8 cellular contexts compared by ENCODE assay signal in genomic region chr1:87292684-87293493, GRCh38. TPM values are rescaled to one million over a fixed set of nuclear protein-coding genes. Genes with fewer than 3 reads are reported as not detected.
DNase-seq lines count a peak whose midpoint lies in the region; ATAC-seq, FAIRE-seq and TF ChIP-seq lines count a peak whose summit lies in the region.

No MANE protein-coding gene starts in this region.

- no peaks in the 10 kb centered on the region for H3K79me2 ChIP-seq in parathyroid adenoma

- no peak overlapping the region for H3K4me2 ChIP-seq in parathyroid adenoma (ENCODE audit: low read length)

- no peak overlapping the region for H3K9ac ChIP-seq in parathyroid adenoma

- H3K27me3 ChIP-seq in Peyer's patch = no peaks in the 10 kb centered on the region
- no peaks in the 10 kb centered on the region for H3K27me3 ChIP-seq in parathyroid adenoma (ENCODE audit: control insufficient read depth, insufficient read depth, low read length)

- TF ChIP-seq CTCF in Peyer's patch (IDR thresholded peaks at IDR 0.05) = peak; percentile 60 to 84 (median 80)
- peak; percentile 63 for TF ChIP-seq CTCF in foreskin fibroblast (IDR thresholded peaks at IDR 0.05; ENCODE audit: low read depth, low read length)
- peak; percentile 63 for TF ChIP-seq CTCF in parathyroid adenoma (IDR thresholded peaks at IDR 0.05)

- H3K9me3 ChIP-seq in Peyer's patch = no peaks in the 10 kb centered on the region
- no peaks in the 10 kb centered on the region for H3K9me3 ChIP-seq in parathyroid adenoma (ENCODE audit: control insufficient read depth, low read length)

- no peak for TF ChIP-seq POLR2A in Peyer's patch (IDR thresholded peaks at IDR 0.05)

- DNase-seq in ACHN (peak; percentile 60), Peyer's patch (peak in 2 of 3 donors; percentile 62 to 84), activated T-helper 1 cell treated with Interleukin-2 at 50 U/mL for 16 hours (ENCODE audit: low read depth) (peak; percentile 9), foreskin fibroblast (peak in 1 of 2 donors; percentile 75), urothelium cell line (ENCODE audit: low spot score) (peak; percentile 45)
- peak; percentile 62 for DNase-seq in Jurkat, Clone E6-1 (ENCODE audit: low read depth, low spot score)

- H3K27ac ChIP-seq in Peyer's patch (no peak overlapping the region), parathyroid adenoma (no peak overlapping the region)

- peak; percentile 71 for ATAC-seq in GM18867 (IDR thresholded peaks at IDR 0.05; ENCODE audit: unreplicated experiment)

- no peak for FAIRE-seq in urothelium cell line (lab: Jason Lieb, UNC)

- H3K36me3 ChIP-seq in Peyer's patch = no peaks in the 10 kb centered on the region
- H3K36me3 ChIP-seq in parathyroid adenoma (ENCODE audit: control insufficient read depth, insufficient read depth, low read length) = no peaks in the 10 kb centered on the region

- H3K4me1 ChIP-seq in Peyer's patch (no peaks in the 10 kb centered on the region), parathyroid adenoma (no peaks in the 10 kb centered on the region)

- H3K4me3 ChIP-seq in Jurkat, Clone E6-1 (ENCODE audit: low read length) = no peak overlapping the region
- H3K4me3 ChIP-seq in Peyer's patch = no peak overlapping the region
- no peak overlapping the region for H3K4me3 ChIP-seq in foreskin fibroblast (ENCODE audit: low read depth in 1 of 2, low read length in 2 of 2)
- H3K4me3 ChIP-seq in parathyroid adenoma (ENCODE audit: low read depth, low read length) = no peak overlapping the region

- no peak overlapping the region for H2AFZ ChIP-seq in parathyroid adenoma

- in situ Hi-C loops in ACHN (cut with HindIII; ENCODE audit: low pct_ligation_motif_present, low pct_unique_long_range_greater_than_20kb, low sequenced_read_pairs) = no loop called here

RNA-seq across cellular contexts. Expression of gene LMO4, which starts 35.8 kb away (rescaled TPM):
- polyA plus RNA-seq in Jurkat, Clone E6-1 (2012; ENCODE audit: insufficient read depth, insufficient read length) = 61.9 TPM
- total RNA-seq in Peyer's patch = 10 to 100 TPM; 39.1 to 59.9 (median 52.6) TPM
